In genomic region chr15:25858952-25859760, GRCh38 we compare ENCODE assay signal across 13 cellular contexts. TPM values are rescaled to one million over a fixed set of nuclear protein-coding genes. Genes with fewer than 3 reads are reported as not detected.
DNase-seq lines count a peak whose midpoint lies in the region; ATAC-seq and TF ChIP-seq lines count a peak whose summit lies in the region.
"Had no signal": no experiment of that assay in that cellular context is flagged by ENCODE, and none has a peak within 500 bp of the region (broad histone marks: within the 10 kb centered on the region; RNA-seq: fewer than 3 reads in every experiment).

No MANE protein-coding gene starts in this region.

- H3K9ac ChIP-seq in BLaER1 = peak overlapping the region; percentile 65; the same call in 1 of the 2 replicates
- H3K9ac ChIP-seq in neuronal stem cell (ENCODE audit: low read depth, low read length, poor library complexity) = peak overlapping the region; percentile 47

- no peaks in the 10 kb centered on the region for H3K9me3 Mint-ChIP-seq in HFFc6

- H4K8ac ChIP-seq in neuronal stem cell (ENCODE audit: low read depth, low read length) = no peak overlapping the region

- H3K9me3 ChIP-seq in BLaER1 (no peaks in the 10 kb centered on the region), neuronal stem cell (replicated peaks in 1 of 2; ENCODE audit: control insufficient read depth in 2 of 2, insufficient read depth in 1 of 2, low read depth in 1 of 2, low read length in 2 of 2) (no peaks in the 10 kb centered on the region), right lobe of liver (no peaks in the 10 kb centered on the region)

- H4K91ac ChIP-seq in neuronal stem cell (ENCODE audit: low read depth, low read length, poor library complexity) = no peak overlapping the region

- no peak overlapping the region for H3K4ac ChIP-seq in neuronal stem cell (ENCODE audit: low read length)

- no peaks in the 10 kb centered on the region for H3K79me1 ChIP-seq in neuronal stem cell (ENCODE audit: low read depth, low read length)

- peaks cover 15% of the 10 kb centered on the region; the same call in 1 of the 2 replicates for H4K20me1 ChIP-seq in BLaER1

- H3K36me3 ChIP-seq in BLaER1 (peaks cover 17% of the 10 kb centered on the region), neuronal stem cell (replicated peaks in 1 of 2; ENCODE audit: control insufficient read depth in 2 of 2, insufficient read depth in 2 of 2, low read length in 2 of 2) (no peaks in the 10 kb centered on the region), right lobe of liver (no peaks in the 10 kb centered on the region)

- H3K27ac ChIP-seq in BLaER1 (peak overlapping the region; percentile 62), coronary artery (peak overlapping the region; percentile 95 to 97), neuronal stem cell (replicated peaks; ENCODE audit: low read length) (no peak overlapping the region), right lobe of liver (no peak overlapping the region)

- H3K27me3 ChIP-seq in BLaER1 = no peaks in the 10 kb centered on the region
- peaks cover 3 to 31% (median 27%) of the 10 kb centered on the region in 3 experiments for H3K27me3 ChIP-seq in neuronal stem cell (ENCODE audit: control insufficient read depth in 3 of 3, insufficient read depth in 3 of 3, low read depth in 1 of 3, low read length in 3 of 3)
- no peaks in the 10 kb centered on the region for H3K27me3 ChIP-seq in right lobe of liver

- H3K4me1 Mint-ChIP-seq in HFFc6 (ENCODE audit: low read depth) = peaks cover 75% of the 10 kb centered on the region

- H3K4me2 ChIP-seq in BLaER1 = peak overlapping the region; percentile 97
- H3K4me2 ChIP-seq in neuronal stem cell (ENCODE audit: insufficient read depth, low read length, poor library complexity, severe bottlenecking) = no peak overlapping the region

- H3K4me3 Mint-ChIP-seq in HFFc6 = peak overlapping the region; percentile 94; the same call in 1 of the 2 replicates
- H3K4me3 Mint-ChIP-seq: H9; stimulated activated memory B cell treated with anti-CD40 and anti-IgM and Interleukin-4, amounts not matched to agents 10 μg/mL and 1 μg/mL and 100 μg/mL, for 72 hours had no signal

- H3K27ac Mint-ChIP-seq in HFFc6 = no peak overlapping the region; the same call in 1 of the 2 replicates
- H3K27ac Mint-ChIP-seq: H9; progenitor cell of endocrine pancreas; stimulated activated memory B cell treated with anti-CD40 and anti-IgM and Interleukin-4, amounts not matched to agents 10 μg/mL and 1 μg/mL and 100 μg/mL, for 72 hours had no signal

- H2AFZ ChIP-seq in neuronal stem cell (ENCODE audit: low read length) = peak overlapping the region; percentile 15

- no peak for TF ChIP-seq POLR2A in right lobe of liver (IDR thresholded peaks at IDR 0.05)

- H3K23ac ChIP-seq in neuronal stem cell (ENCODE audit: low read depth, low read length, poor library complexity) = peak overlapping the region; percentile 17

- DNase-seq in HFFc6 (no peak), coronary artery (ENCODE audit: low spot score) (no peak), neuronal stem cell (ENCODE audit: low spot score) (no peak), right lobe of liver (no peak), AML-193 (lab: John Stamatoyannopoulos, UW) (no peak)
- DNase-seq: H9, mesenchymal stem cell, MM.1S had no signal

- H2BK15ac ChIP-seq in neuronal stem cell (ENCODE audit: low read length) = no peak overlapping the region

- peaks cover 1% of the 10 kb centered on the region for H3K27me3 Mint-ChIP-seq in HFFc6 (ENCODE audit: insufficient read depth)

- ATAC-seq in right lobe of liver (no peak), HG03521 (IDR thresholded peaks at IDR 0.05; ENCODE audit: unreplicated experiment) (no peak), GM18868 (IDR thresholded peaks at IDR 0.05; ENCODE audit: unreplicated experiment) (no peak)
- ATAC-seq: stimulated activated memory B cell treated with anti-CD40 and anti-IgM and Interleukin-4, amounts not matched to agents 10 μg/mL and 1 μg/mL and 100 μg/mL, for 72 hours had no signal

- peaks cover 54% of the 10 kb centered on the region for H3K36me3 Mint-ChIP-seq in HFFc6 (ENCODE audit: low read depth)
- H3K36me3 Mint-ChIP-seq: stimulated activated memory B cell treated with anti-CD40 and anti-IgM and Interleukin-4, amounts not matched to agents 10 μg/mL and 1 μg/mL and 100 μg/mL, for 72 hours had no signal

- TF ChIP-seq CTCF in HFFc6 (IDR thresholded peaks at IDR 0.05) (no peak), coronary artery (IDR thresholded peaks at IDR 0.05) (no peak), right lobe of liver (IDR thresholded peaks at IDR 0.05) (no peak)

- no peak overlapping the region for H2BK12ac ChIP-seq in neuronal stem cell (ENCODE audit: low read length)

- no peak overlapping the region for H2BK5ac ChIP-seq in neuronal stem cell (ENCODE audit: low read length)

- H3K14ac ChIP-seq in neuronal stem cell (ENCODE audit: low read length) = peak overlapping the region; percentile 25

- WGBS in neuronal stem cell (ENCODE audit: extremely low coverage in 2 of 2, insufficient read length in 2 of 2, insufficient replicate concordance in 1 of 2), 2 donors = no CpG with 5 or more reads among the region's 13 CpGs
- 31% methylated on average over 5 of the region's 13 CpGs for WGBS in right lobe of liver (ENCODE audit: insufficient coverage, low coverage, low lambda C conversion rate, missing lambda C conversion rate)

- H3K18ac ChIP-seq in neuronal stem cell (ENCODE audit: low read length) = peak overlapping the region; percentile 68

- intact Hi-C loops in right lobe of liver (cut with DNase I) = no loop called here

- H2BK120ac ChIP-seq in neuronal stem cell (ENCODE audit: low read depth, low read length) = no peak overlapping the region

- H3K4me3 ChIP-seq in BLaER1 = peak overlapping the region; percentile 82
- H3K4me3 ChIP-seq in coronary artery = peak overlapping the region; percentile 82
- no peak overlapping the region for H3K4me3 ChIP-seq in neuronal stem cell (ENCODE audit: low read length in 2 of 2)
- H3K4me3 ChIP-seq in right lobe of liver = no peak overlapping the region

- H2AK5ac ChIP-seq in neuronal stem cell (ENCODE audit: low read depth, low read length) = peak overlapping the region; percentile 32

- H3K4me1 ChIP-seq in BLaER1 (peaks cover 66% of the 10 kb centered on the region), neuronal stem cell (ENCODE audit: control insufficient read depth in 2 of 2, insufficient read depth in 1 of 2, low read depth in 1 of 2, low read length in 2 of 2) (peaks cover 3 to 5% of the 10 kb centered on the region in 2 donors), right lobe of liver (peaks cover 0 to 4% (median 0%) of the 10 kb centered on the region in 4 donors)

RNA-seq across cellular contexts. Expression of gene ATP10A, which starts 4.0 kb away (rescaled TPM):
- total RNA-seq in HFFc6 (2021; fragmentation: NEBNext Ultra II Directional; extraction: Animal tissue kit (Norgen Biotek cat#: 25700)) = 10 to 100 TPM; 31.0 to 39.5 (median 33.9) TPM
- 0.68 TPM for polyA plus RNA-seq in neuronal stem cell (2013, experiment 1 of 2)
- polyA plus RNA-seq in neuronal stem cell (2013, experiment 2 of 2) = 0.68 TPM
- under 1 TPM; 0.15 to 1.00 (median 0.34) TPM for total RNA-seq in right lobe of liver

Comparison
In these comparisons a context has a peak if more than half of its experiments do, and no peak if none do; other contexts are left out.
1. H3K27ac ChIP-seq: peak in BLaER1 (single experiment) and coronary artery (2 of 2); none in neuronal stem cell (single experiment) and right lobe of liver (0 of 3).
2. H3K4me3 ChIP-seq: peak in BLaER1 (single experiment) and coronary artery (single experiment); none in neuronal stem cell (0 of 2) and right lobe of liver (0 of 3).
3. RNA of gene ATP10A, which starts 4.0 kb away (total RNA-seq): 31.0 to 39.5 TPM in HFFc6; 0.15 to 1.00 TPM in right lobe of liver; every median in the first group is over 10 times any median in the second.